17 cellular contexts compared by ENCODE assay signal in the genomic region with DNA sequence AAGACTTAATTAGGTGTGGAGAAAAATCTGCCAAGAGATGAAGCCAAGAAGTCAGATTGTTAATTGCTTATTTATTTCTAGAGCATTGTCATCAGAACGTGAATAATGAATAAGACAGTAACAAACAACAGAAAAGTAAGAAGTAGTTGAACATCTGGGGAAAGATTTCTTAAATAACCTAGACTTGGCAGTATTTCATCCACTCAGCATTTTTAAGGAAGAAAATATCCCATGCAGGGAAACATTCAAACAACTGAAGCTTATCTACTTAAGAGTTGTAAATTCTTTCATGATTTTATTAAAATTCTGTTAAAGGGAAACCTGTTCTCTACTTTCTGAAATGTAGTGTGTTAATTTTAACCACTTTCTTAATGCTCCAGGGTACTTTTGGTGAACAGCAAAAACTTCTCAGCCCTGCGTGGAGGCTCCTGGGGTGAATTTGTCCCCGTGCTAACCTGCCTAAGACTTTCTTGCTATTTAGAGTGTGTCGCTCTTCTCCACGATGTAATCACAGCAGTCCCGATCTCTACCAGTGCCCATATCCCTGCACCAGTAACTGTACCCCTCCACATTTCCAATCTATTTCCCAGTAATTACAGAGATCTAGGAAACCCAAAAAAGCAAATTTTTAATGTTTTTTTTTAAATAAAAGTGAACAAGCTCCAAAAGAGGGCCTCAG.
DNase-seq lines count a peak whose midpoint lies in the region; ATAC-seq, FAIRE-seq and TF ChIP-seq lines count a peak whose summit lies in the region.
"Had no signal": no experiment of that assay in that cellular context is flagged by ENCODE, and none has a peak within 500 bp of the region (broad histone marks: within the 10 kb centered on the region; RNA-seq: fewer than 3 reads in every experiment).

No MANE protein-coding gene starts in this region.

- H3K56ac ChIP-seq in H1 (replicated peaks; ENCODE audit: insufficient read length, low read depth, low read length) = no peak overlapping the region

- H3K4me1 ChIP-seq in right atrium auricular region (peaks cover 0 to 10% of the 10 kb centered on the region in 2 donors), A549 (0 out of 3 replicates have a peak, but pooled peaks cover 3% of the 10 kb centered on the region), H1 (replicated peaks in 1 of 4; ENCODE audit: control insufficient read depth in 3 of 4, insufficient read depth in 4 of 4, low read length in 3 of 4) (peaks cover 0 to 7% (median 4%) of the 10 kb centered on the region in 4 experiments; a peak in 4 of 7 replicates)
- H3K4me1 ChIP-seq: BLaER1 had no signal

- no peak overlapping the region for H3K23ac ChIP-seq in H1 (ENCODE audit: insufficient read length)

- H2BK12ac ChIP-seq in H1 (ENCODE audit: low read depth, low read length) = no peak overlapping the region

- H3K9me3 ChIP-seq in right atrium auricular region (no peaks in the 10 kb centered on the region), A549 (no peaks in the 10 kb centered on the region), H1 (ENCODE audit: insufficient read depth in 2 of 2, low read depth in 1 of 2, low read length in 1 of 2) (no peaks in the 10 kb centered on the region)
- H3K9me3 ChIP-seq: BLaER1, Caco-2 had no signal

- TF ChIP-seq RAD21 in A549 (conservative IDR thresholded peaks at IDR 0.05 in 1 of 2, IDR thresholded peaks at IDR 0.05 in 1 of 2) = no peak
- TF ChIP-seq RAD21 in H1 (IDR thresholded peaks at IDR 0.05 in 1 of 2, conservative IDR thresholded peaks at IDR 0.05 in 1 of 2; ENCODE audit: low read depth in 2 of 2, low read length in 2 of 2) = no peak

- H2BK15ac ChIP-seq in H1 (ENCODE audit: low read length) = no peak overlapping the region

- TF ChIP-seq CTCF in right atrium auricular region (IDR thresholded peaks at IDR 0.05) = no peak
- no peak for TF ChIP-seq CTCF in A549 (IDR thresholded peaks at IDR 0.05)
- no peak for TF ChIP-seq CTCF in H1 (IDR thresholded peaks at IDR 0.05; ENCODE audit: control extremely low read depth in 1 of 3, insufficient read depth in 1 of 3, low read depth in 1 of 3, low read length in 3 of 3)
- TF ChIP-seq CTCF in nephron progenitor cell (IDR thresholded peaks at IDR 0.05) = no peak
- TF ChIP-seq CTCF in GM10266 (IDR thresholded peaks at IDR 0.05; ENCODE audit: control insufficient read depth, insufficient read depth, low read depth, missing control alignments) = no peak

- DNase-seq in Right ventricle myocardium inferior (ENCODE audit: missing footprints) = no peak
- DNase-seq in right atrium auricular region (ENCODE audit: low spot score) = no peak
- DNase-seq in A549 (ENCODE audit: low read depth in 1 of 2, low spot score in 1 of 2) = no peak
- no peak for DNase-seq in H1 (ENCODE audit: low read depth in 1 of 2, low spot score in 2 of 2)
- no peak for DNase-seq in nephron progenitor cell
- DNase-seq in GM10266 (ENCODE audit: extremely low spot score) = no peak
- DNase-seq: AML-193; Caco-2; CD8-positive, alpha-beta memory T cell; DND-41; GDM1; H7 had no signal

- POLR2A ChIA-PET in A549 (lab: Yijun Ruan, JAX) = no interaction called here
- POLR2A ChIA-PET in H1 (lab: Charles Lee; ENCODE audit: partially characterized antibody) = no interaction called here

- H4K5ac ChIP-seq in H1 (ENCODE audit: insufficient read length, low read depth, low read length) = no peak overlapping the region

- no peak overlapping the region for H2AK5ac ChIP-seq in H1 (ENCODE audit: low read depth, low read length)

- no peaks in the 10 kb centered on the region for H3K36me3 Mint-ChIP-seq in nephron progenitor cell (ENCODE audit: low read depth)
- H3K36me3 Mint-ChIP-seq: CD8-positive, alpha-beta memory T cell had no signal

- no peak overlapping the region for H4K8ac ChIP-seq in H1 (ENCODE audit: extremely low read depth, insufficient read depth, low read length)

- H3K79me2 ChIP-seq in H1 (ENCODE audit: control insufficient read depth in 1 of 2, insufficient read depth in 2 of 2, low read length in 2 of 2) = no peaks in the 10 kb centered on the region

- TF ChIP-seq POLR2A in A549 (IDR thresholded peaks at IDR 0.05; ENCODE audit: low read length) (no peak), H1 (IDR thresholded peaks at IDR 0.05; ENCODE audit: control extremely low read depth in 1 of 2, low read depth in 2 of 2, low read length in 2 of 2) (no peak)

- no peak overlapping the region for H2BK5ac ChIP-seq in H1 (ENCODE audit: low read depth, low read length)

- no peak for FAIRE-seq in A549 (lab: Jason Lieb, UNC)
- FAIRE-seq in H1 (lab: Jason Lieb, UNC) = no peak

- WGBS in A549 (ENCODE audit: missing lambda C conversion rate) = 39% methylated on average over 6 of the region's 6 CpGs
- 81% methylated on average over 6 of the region's 6 CpGs; no CpG with 5 or more reads in 1 of the 2 experiments for WGBS in H1 (ENCODE audit: extremely low coverage in 1 of 2, insufficient coverage in 1 of 2, insufficient read length in 1 of 2, insufficient replicate concordance in 2 of 2, low coverage in 1 of 2, low lambda C conversion rate in 2 of 2, missing lambda C conversion rate in 1 of 2), 2 experiments

- intact Hi-C loops in Right ventricle myocardium inferior (cut with DNase I) = no loop called here

- no peaks in the 10 kb centered on the region for H3K27me3 ChIP-seq in right atrium auricular region
- peaks cover 0 to 2% (median under 1%) of the 10 kb centered on the region in 4 experiments; a peak in 1 of 7 replicates for H3K27me3 ChIP-seq in H1 (replicated peaks in 1 of 4; ENCODE audit: control insufficient read depth in 3 of 4, extremely low read depth in 1 of 4, insufficient read depth in 3 of 4, low read length in 3 of 4)
- H3K27me3 ChIP-seq: BLaER1 had no signal

- peak overlapping the region in 1 of 2 donors; percentile 37 for H3K27ac ChIP-seq in right atrium auricular region
- no peak overlapping the region for H3K27ac ChIP-seq in A549
- H3K27ac ChIP-seq in H1 (ENCODE audit: low read depth, low read length) = no peak overlapping the region
- H3K27ac ChIP-seq: 22Rv1, BLaER1, GM23248 had no signal

- no peak overlapping the region for H4K91ac ChIP-seq in H1 (replicated peaks; ENCODE audit: insufficient read length, low read length)

- H3K14ac ChIP-seq in H1 (ENCODE audit: insufficient read length) = no peak overlapping the region

- peaks cover 5% of the 10 kb centered on the region for H3K27me3 Mint-ChIP-seq in nephron progenitor cell (ENCODE audit: low read depth, poor library complexity)

- H4K20me1 ChIP-seq in H1 (replicated peaks in 1 of 2; ENCODE audit: control insufficient read depth in 1 of 2, insufficient read depth in 2 of 2, low read length in 2 of 2) = no peaks in the 10 kb centered on the region
- H4K20me1 ChIP-seq: BLaER1 had no signal

- TF ChIP-seq EP300 in A549 (IDR thresholded peaks at IDR 0.05) = no peak
- TF ChIP-seq EP300 in H1 (IDR thresholded peaks at IDR 0.05; ENCODE audit: borderline replicate concordance in 1 of 2, low read depth in 2 of 2, low read length in 2 of 2) = no peak

- H3K4me3 Mint-ChIP-seq in nephron progenitor cell = peak overlapping the region; percentile 1
- H3K4me3 Mint-ChIP-seq: CD8-positive, alpha-beta memory T cell had no signal

- ATAC-seq in Right ventricle myocardium inferior (peak; percentile 49), A549 (no peak), GM21717 (IDR thresholded peaks at IDR 0.05; ENCODE audit: unreplicated experiment) (no peak), GM18858 (IDR thresholded peaks at IDR 0.05; ENCODE audit: unreplicated experiment) (no peak)

- CTCF ChIA-PET in A549 (lab: Yijun Ruan, JAX) = interaction anchor here (1.0 kb wide), 1 partner anchor 123 kb away, joined by 3 read pairs; no protein-coding TSS in a partner anchor
- CTCF ChIA-PET in H1 (lab: Charles Lee; ENCODE audit: partially characterized antibody) = interaction anchor here (0.9 to 4.8 kb wide), 9 partner anchors 8 to 233 kb away, joined by 3 to 30 read pairs (median 3); a partner anchor contains a TSS

- H3K4me1 Mint-ChIP-seq in nephron progenitor cell = peaks cover 32% of the 10 kb centered on the region
- H3K4me1 Mint-ChIP-seq: CD8-positive, alpha-beta memory T cell had no signal

- H3K4me2 ChIP-seq in A549 = no peak overlapping the region
- H3K4me2 ChIP-seq in H1 (ENCODE audit: insufficient read depth in 1 of 2, low read depth in 2 of 2, low read length in 2 of 2) = no peak overlapping the region
- H3K4me2 ChIP-seq: BLaER1 had no signal

- H3K9me3 Mint-ChIP-seq in nephron progenitor cell = no peaks in the 10 kb centered on the region
- H3K9me3 Mint-ChIP-seq: CD8-positive, alpha-beta memory T cell had no signal

- no peak overlapping the region for H3K18ac ChIP-seq in H1 (ENCODE audit: extremely low read depth, low read length)

- H3K4ac ChIP-seq in H1 (replicated peaks; ENCODE audit: insufficient read length, low read depth, low read length) = no peak overlapping the region

- H3K79me1 ChIP-seq in H1 (ENCODE audit: low read depth, low read length) = no peaks in the 10 kb centered on the region

- H3K36me3 ChIP-seq in right atrium auricular region (no peaks in the 10 kb centered on the region), H1 (ENCODE audit: control insufficient read depth in 2 of 4, insufficient read depth in 4 of 4, low read length in 3 of 4) (no peaks in the 10 kb centered on the region)
- H3K36me3 ChIP-seq: BLaER1 had no signal

- no peak overlapping the region for H3K9ac ChIP-seq in H1 (replicated peaks in 1 of 4; ENCODE audit: extremely low read depth in 1 of 4, low read depth in 3 of 4, low read length in 3 of 4)
- H3K9ac ChIP-seq: BLaER1, GM23248 had no signal

- no peak overlapping the region for H2AFZ ChIP-seq in H1 (ENCODE audit: low read length)
- H2AFZ ChIP-seq: GM23248 had no signal

- H3K4me3 ChIP-seq in right atrium auricular region (no peak overlapping the region), A549 (no peak overlapping the region), H1 (ENCODE audit: extremely low read depth in 1 of 4, insufficient read depth in 2 of 4, low read depth in 3 of 4, low read length in 4 of 4) (no peak overlapping the region)
- H3K4me3 ChIP-seq: BLaER1, GM23248 had no signal

- no peak overlapping the region for H2BK120ac ChIP-seq in H1 (replicated peaks; ENCODE audit: low read depth, low read length)

- no peaks in the 10 kb centered on the region for H3K23me2 ChIP-seq in H1 (ENCODE audit: low read depth, low read length)

- H3K27ac Mint-ChIP-seq in nephron progenitor cell = peak overlapping the region; percentile 94

- no peak overlapping the region for H2BK20ac ChIP-seq in H1 (ENCODE audit: low read length)

TF ChIP-seq in H1, 55 proteins besides CTCF, POLR2A, EP300 and RAD21:
- no peak for TF ChIP-seq SIN3A (conservative IDR thresholded peaks at IDR 0.05 in 1 of 2, IDR thresholded peaks at IDR 0.05 in 1 of 2; ENCODE audit: low read depth in 1 of 2, low read length in 2 of 2)
- TF ChIP-seq MAFK (IDR thresholded peaks at IDR 0.05; ENCODE audit: low read depth, low read length) = peak; percentile 39; the same call in 1 of the 2 replicates
